8 cellular contexts compared by ENCODE assay signal in genomic region chr19:40609561-40610395, GRCh38. TPM values are rescaled to one million over a fixed set of nuclear protein-coding genes. Genes with fewer than 3 reads are reported as not detected.
DNase-seq lines count a peak whose midpoint lies in the region; ATAC-seq and TF ChIP-seq lines count a peak whose summit lies in the region.

No MANE protein-coding gene starts in this region.

- H3K4me1 Mint-ChIP-seq in activated T-cell treated with anti-CD3 and anti-CD28 coated beads, Interleukin-2, amount 50 U/mL, for 4 hours (ENCODE audit: low read depth): peaks cover 67% of the 10 kb centered on the region
- peaks cover 53 to 63% of the 10 kb centered on the region in 2 donors for H3K4me1 Mint-ChIP-seq in natural killer cell treated with Interleukin-12 subunit alpha and Interleukin-12 subunit beta and Interleukin-15 and Interleukin-18, amount 100 ng/mL, for 72 hours (ENCODE audit: low read depth in 2 of 2)
- peaks cover 86% of the 10 kb centered on the region for H3K4me1 Mint-ChIP-seq in stimulated activated naive CD8-positive, alpha-beta T cell treated with anti-CD3 and anti-CD28 coated beads, Interleukin-15, amount 100 ng/mL, for 72 hours

- no peak for TF ChIP-seq CTCF in OCI-LY7 (conservative IDR thresholded peaks at IDR 0.05; ENCODE audit: low read length)

- CTCF ChIA-PET in OCI-LY7 (lab: Charles Lee; ENCODE audit: unreplicated experiment): interaction anchor here (0.6 kb wide), 2 partner anchors 9 to 194 kb away, joined by 3 read pairs; no protein-coding TSS in a partner anchor

- H3K27ac ChIP-seq in OCI-LY7 (ENCODE audit: low read depth, low read length, poor library complexity, severe bottlenecking): peak overlapping the region; percentile 70

- H3K4me1 ChIP-seq in OCI-LY7 (ENCODE audit: insufficient read depth, low read length, poor library complexity, severe bottlenecking): peaks cover 42% of the 10 kb centered on the region

- no peaks in the 10 kb centered on the region for H3K9me2 ChIP-seq in OCI-LY7 (ENCODE audit: insufficient read depth, low read length)

- H3K27ac Mint-ChIP-seq in natural killer cell treated with Interleukin-12 subunit alpha and Interleukin-12 subunit beta and Interleukin-15 and Interleukin-18, amount 100 ng/mL, for 72 hours: peak overlapping the region; percentile 68 to 86
- peak overlapping the region; percentile 71 to 93 for H3K27ac Mint-ChIP-seq in stimulated activated naive CD8-positive, alpha-beta T cell treated with anti-CD3 and anti-CD28 coated beads, Interleukin-15, amount 100 ng/mL, for 72 hours

- H3K4me2 ChIP-seq in OCI-LY7 (ENCODE audit: low read length): peak overlapping the region; percentile 92

- peak overlapping the region; percentile 75 for H2AFZ ChIP-seq in OCI-LY7 (ENCODE audit: low read length)

- H3K36me3 Mint-ChIP-seq in activated T-cell treated with anti-CD3 and anti-CD28 coated beads, Interleukin-2, amount 50 U/mL, for 4 hours (ENCODE audit: insufficient read depth): no peaks in the 10 kb centered on the region
- H3K36me3 Mint-ChIP-seq in natural killer cell treated with Interleukin-12 subunit alpha and Interleukin-12 subunit beta and Interleukin-15 and Interleukin-18, amount 100 ng/mL, for 72 hours: no peaks in the 10 kb centered on the region

- ATAC-seq in GM18502 (IDR thresholded peaks at IDR 0.05; ENCODE audit: poor library complexity, unreplicated experiment): peak; percentile 52
- peak; percentile 53 for ATAC-seq in HG02970 (IDR thresholded peaks at IDR 0.05; ENCODE audit: low FRiP score, unreplicated experiment)
- ATAC-seq in activated T-cell treated with anti-CD3 and anti-CD28 coated beads, Interleukin-2, amount 50 U/mL, for 4 hours: peak; percentile 19 to 35
- peak; percentile 78 to 81 for ATAC-seq in natural killer cell treated with Interleukin-12 subunit alpha and Interleukin-12 subunit beta and Interleukin-15 and Interleukin-18, amount 100 ng/mL, for 72 hours
- ATAC-seq in stimulated activated naive CD8-positive, alpha-beta T cell treated with anti-CD3 and anti-CD28 coated beads, Interleukin-15, amount 100 ng/mL, for 72 hours: peak; percentile 64

- intact Hi-C loops in OCI-LY7 (cut with micrococcal nuclease; ENCODE audit: unreplicated experiment): loop anchor here (10.0 kb wide), 2 partner anchors 165 to 325 kb away; partner anchors contain the start of genes AKT2, MIA and RAB4B

- H3K79me2 ChIP-seq in OCI-LY7 (ENCODE audit: insufficient read depth, low read depth, low read length): no peaks in the 10 kb centered on the region

- peak overlapping the region; percentile 76 for H3K4me3 ChIP-seq in OCI-LY7 (ENCODE audit: low read depth, low read length, poor library complexity, severe bottlenecking)

- H4K20me1 ChIP-seq in OCI-LY7 (ENCODE audit: insufficient read depth, low read length): no peaks in the 10 kb centered on the region

- H3K4me3 Mint-ChIP-seq in activated T-cell treated with anti-CD3 and anti-CD28 coated beads, Interleukin-2, amount 50 U/mL, for 4 hours: peak overlapping the region; percentile 80
- peak overlapping the region; percentile 74 for H3K4me3 Mint-ChIP-seq in natural killer cell treated with Interleukin-12 subunit alpha and Interleukin-12 subunit beta and Interleukin-15 and Interleukin-18, amount 100 ng/mL, for 72 hours
- peak overlapping the region; percentile 90 to 96 for H3K4me3 Mint-ChIP-seq in stimulated activated naive CD8-positive, alpha-beta T cell treated with anti-CD3 and anti-CD28 coated beads, Interleukin-15, amount 100 ng/mL, for 72 hours

- DNase-seq in OCI-LY7 (ENCODE audit: low spot score): peak; percentile 89
- DNase-seq in activated T-cell treated with anti-CD3 and anti-CD28 coated beads, Interleukin-2, amount 50 U/mL, for 4 hours: peak; percentile 88
- peak; percentile 90 for DNase-seq in fibroblast of gingiva (ENCODE audit: low read depth)
- DNase-seq in natural killer cell treated with Interleukin-12 subunit alpha and Interleukin-12 subunit beta and Interleukin-15 and Interleukin-18, amount 100 ng/mL, for 72 hours (ENCODE audit: low spot score): peak; percentile 90
- DNase-seq in stimulated activated naive CD8-positive, alpha-beta T cell treated with anti-CD3 and anti-CD28 coated beads, Interleukin-15, amount 100 ng/mL, for 72 hours: peak; percentile 90 to 92
- DNase-seq in amniotic stem cell (lab: John Stamatoyannopoulos, UW): no peak

- POLR2A ChIA-PET in OCI-LY7 (lab: Charles Lee): interaction anchor here (0.6 to 0.8 kb wide), 4 partner anchors 39 to 689 kb away, joined by 3 to 5 read pairs (median 4); partner anchors contain the start of gene NUMBL

- no TSS peak for BruUV-seq in OCI-LY7 (replicated peaks; lab: Mats Ljungman, UMichigan)

- no peaks in the 10 kb centered on the region for H3K27me3 Mint-ChIP-seq in activated T-cell treated with anti-CD3 and anti-CD28 coated beads, Interleukin-2, amount 50 U/mL, for 4 hours (ENCODE audit: low read depth)
- no peaks in the 10 kb centered on the region for H3K27me3 Mint-ChIP-seq in natural killer cell treated with Interleukin-12 subunit alpha and Interleukin-12 subunit beta and Interleukin-15 and Interleukin-18, amount 100 ng/mL, for 72 hours
- no peaks in the 10 kb centered on the region for H3K27me3 Mint-ChIP-seq in stimulated activated naive CD8-positive, alpha-beta T cell treated with anti-CD3 and anti-CD28 coated beads, Interleukin-15, amount 100 ng/mL, for 72 hours

- no peaks in the 10 kb centered on the region for H3K9me3 ChIP-seq in OCI-LY7 (ENCODE audit: low read length)

- no peaks in the 10 kb centered on the region for H3K9me3 Mint-ChIP-seq in activated T-cell treated with anti-CD3 and anti-CD28 coated beads, Interleukin-2, amount 50 U/mL, for 4 hours
- H3K9me3 Mint-ChIP-seq in natural killer cell treated with Interleukin-12 subunit alpha and Interleukin-12 subunit beta and Interleukin-15 and Interleukin-18, amount 100 ng/mL, for 72 hours: no peaks in the 10 kb centered on the region
- H3K9me3 Mint-ChIP-seq in stimulated activated naive CD8-positive, alpha-beta T cell treated with anti-CD3 and anti-CD28 coated beads, Interleukin-15, amount 100 ng/mL, for 72 hours: no peaks in the 10 kb centered on the region

- no peaks in the 10 kb centered on the region for H3K36me3 ChIP-seq in OCI-LY7 (ENCODE audit: insufficient read depth, low read length)

RNA-seq across cellular contexts. Expression of gene LTBP4, which starts 8.6 kb away (rescaled TPM):
- 22.1 and 44.5 TPM in 2 replicates for total RNA-seq in OCI-LY7 (2014; rRNA removed; shearing (Covaris generic))
- total RNA-seq in OCI-LY7 (2022): 108 and 121 TPM in 2 replicates
- 100 to 1,000 TPM; 210 to 251 (median 213) TPM for total RNA-seq in activated T-cell treated with anti-CD3 and anti-CD28 coated beads, Interleukin-2, amount 50 U/mL, for 4 hours
- 10 to 100 TPM; 28.1 to 59.0 TPM for total RNA-seq in natural killer cell treated with Interleukin-12 subunit alpha and Interleukin-12 subunit beta and Interleukin-15 and Interleukin-18, amount 100 ng/mL, for 72 hours

RNA-seq across cellular contexts. Expression of gene SHKBP1, which starts 33.1 kb away (rescaled TPM):
- total RNA-seq in OCI-LY7 (2014; rRNA removed; shearing (Covaris generic)): 42.0 and 49.4 TPM in 2 replicates
- 115 and 130 TPM in 2 replicates for total RNA-seq in OCI-LY7 (2022)
- 10 to 100 TPM; 80.1 to 86.1 (median 84.8) TPM for total RNA-seq in activated T-cell treated with anti-CD3 and anti-CD28 coated beads, Interleukin-2, amount 50 U/mL, for 4 hours
- total RNA-seq in natural killer cell treated with Interleukin-12 subunit alpha and Interleukin-12 subunit beta and Interleukin-15 and Interleukin-18, amount 100 ng/mL, for 72 hours: 100 to 1,000 TPM; 131 to 149 TPM

Comparison
In these comparisons a context has a peak if more than half of its experiments do, and no peak if none do; other contexts are left out.
1. ATAC-seq: peak in every context shown above with its lines; median percentile 80 in natural killer cell treated with Interleukin-12 subunit alpha and Interleukin-12 subunit beta and Interleukin-15 and Interleukin-18, amount 100 ng/mL, for 72 hours; 64 in stimulated activated naive CD8-positive, alpha-beta T cell treated with anti-CD3 and anti-CD28 coated beads, Interleukin-15, amount 100 ng/mL, for 72 hours; 53 in HG02970; 52 in GM18502; 27 in activated T-cell treated with anti-CD3 and anti-CD28 coated beads, Interleukin-2, amount 50 U/mL, for 4 hours.